8 cellular contexts compared by ENCODE assay signal in genomic region chr5:179795049-179795862, GRCh38. TPM values are rescaled to one million over a fixed set of nuclear protein-coding genes. Genes with fewer than 3 reads are reported as not detected.
DNase-seq lines count a peak whose midpoint lies in the region; ATAC-seq and TF ChIP-seq lines count a peak whose summit lies in the region.

No MANE protein-coding gene starts in this region.

- no peak overlapping the region for H3K27ac Mint-ChIP-seq in nephron progenitor cell

- peak overlapping the region; percentile 74 for H3K4me3 Mint-ChIP-seq in nephron progenitor cell

- no peaks in the 10 kb centered on the region for H3K9me3 Mint-ChIP-seq in nephron progenitor cell

- H3K4me1 Mint-ChIP-seq in nephron progenitor cell = peaks cover 11% of the 10 kb centered on the region

- H3K4me3 ChIP-seq in HEK293 (ENCODE audit: low read depth, low read length) (peak overlapping the region; percentile 65), endocrine pancreas (ENCODE audit: control insufficient read depth, insufficient read depth, low read length) (no peak overlapping the region)

- in situ Hi-C loops in Caki2 (cut with HindIII; ENCODE audit: low pct_unique_long_range_greater_than_20kb, low sequenced_read_pairs) = no loop called here

- POLR2A ChIA-PET in HEK293 (lab: Yijun Ruan, JAX) = interaction anchor here (0.6 to 2.3 kb wide), 6 partner anchors 16 to 172 kb away, joined by 3 to 15 read pairs (median 5); partner anchors contain the start of genes HNRNPH1, MAML1 and SQSTM1

- CTCF ChIA-PET in HEK293 (lab: Yijun Ruan, JAX) = interaction anchor here (0.5 to 2.1 kb wide), 7 partner anchors 13 to 394 kb away, joined by 3 to 14 read pairs (median 3); no protein-coding TSS in a partner anchor

- H3K36me3 ChIP-seq in HEK293 (ENCODE audit: control insufficient read depth in 2 of 2, insufficient read depth in 1 of 2, low read length in 2 of 2) (peaks cover 0 to 36% of the 10 kb centered on the region in 2 experiments; a peak in 1 of 3 replicates), endocrine pancreas (ENCODE audit: control insufficient read depth, insufficient read depth, low read length) (no peaks in the 10 kb centered on the region)

- H3K27me3 Mint-ChIP-seq in nephron progenitor cell (ENCODE audit: low read depth, poor library complexity) = peaks cover 6% of the 10 kb centered on the region

- H3K9me3 ChIP-seq in HEK293 (ENCODE audit: control insufficient read depth, insufficient read depth, low read depth, low read length) (no peaks in the 10 kb centered on the region), endocrine pancreas (ENCODE audit: control insufficient read depth, low read length) (no peaks in the 10 kb centered on the region)

- peaks cover 16% of the 10 kb centered on the region for H3K36me3 Mint-ChIP-seq in nephron progenitor cell (ENCODE audit: low read depth)

- peak overlapping the region; percentile 84 for H3K9ac ChIP-seq in endocrine pancreas (ENCODE audit: control insufficient read depth, insufficient read depth, low read length)

- no peaks in the 10 kb centered on the region for H3K27me3 ChIP-seq in endocrine pancreas (ENCODE audit: control insufficient read depth, insufficient read depth, low read length)

- H3K4me1 ChIP-seq in HEK293 (ENCODE audit: control insufficient read depth, insufficient read depth, low read length) (no peaks in the 10 kb centered on the region), endocrine pancreas (ENCODE audit: control insufficient read depth, insufficient read depth, low read length) (no peaks in the 10 kb centered on the region)

- ATAC-seq in HG03139 (IDR thresholded peaks at IDR 0.05; ENCODE audit: unreplicated experiment) = no peak

- TF ChIP-seq CTCF in HEK293 (tag by site-specific recombination; IDR thresholded peaks at IDR 0.05) (no peak), nephron progenitor cell (IDR thresholded peaks at IDR 0.05) (no peak)

- peak overlapping the region; percentile 85 for H3K27ac ChIP-seq in HEK293 (ENCODE audit: extremely low read depth, low read depth, low read length)

- DNase-seq in Caki2 (ENCODE audit: low read depth) (peak; percentile 51), RKO (ENCODE audit: low spot score) (peak; percentile 36), nephron progenitor cell (peak; percentile 56), NCI-H226 (no peak)
- no peak for DNase-seq in stimulated activated CD4-positive, alpha-beta T cell treated with anti-CD3 and anti-CD28 coated beads, Interleukin-2, amount 100 ng/mL, for 24 hours

TF ChIP-seq in HEK293, 187 proteins besides CTCF, POLR2A, EP300 and RAD21 (continues in another document):
- TF ChIP-seq ZNF510 (tag by site-specific recombination; IDR thresholded peaks at IDR 0.05; ENCODE audit: insufficient replicate concordance) (no peak), HOXC10 (CRISPR knock-in tag; IDR thresholded peaks at IDR 0.05) (no peak), ZNF221 (tag by site-specific recombination; IDR thresholded peaks at IDR 0.05; ENCODE audit: borderline replicate concordance) (no peak), PATZ1 (tag by site-specific recombination; IDR thresholded peaks at IDR 0.05) (peak; percentile 72; the same call in 1 of the 2 replicates), KLF17 (tag by site-specific recombination; IDR thresholded peaks at IDR 0.05) (0 out of 2 replicates have a peak, but pooled peaks have one; percentile 18), KLF1 (tag by site-specific recombination; IDR thresholded peaks at IDR 0.05) (peak; percentile 17; the same call in 1 of the 2 replicates), SP7 (tag by site-specific recombination; IDR thresholded peaks at IDR 0.05) (peak; percentile 44; the same call in 1 of the 2 replicates), ZNF341 (tag by site-specific recombination; IDR thresholded peaks at IDR 0.05; ENCODE audit: low read depth) (peak; percentile 40), ZBTB20 (tag by site-specific recombination; IDR thresholded peaks at IDR 0.05) (peak; percentile 67), HIC1 (tag by site-specific recombination; IDR thresholded peaks at IDR 0.05) (no peak), SETDB1 (IDR thresholded peaks at IDR 0.05; ENCODE audit: insufficient read length, low read length) (no peak), ZNF513 (tag by site-specific recombination; IDR thresholded peaks at IDR 0.05) (no peak), PRDM10 (tag by site-specific recombination; IDR thresholded peaks at IDR 0.05) (peak; percentile 28; the same call in 1 of the 2 replicates)

RNA-seq across cellular contexts. Expression of gene LTC4S, which starts 1.5 kb away (rescaled TPM):
- total RNA-seq in Caki2 (2014; rRNA removed; shearing (Covaris generic); ENCODE audit: low replicate concordance) = 1.3 TPM in 1 of 2 replicates, not detected in the other

RNA-seq across cellular contexts. Expression of gene MGAT4B, which starts 11.4 kb away (rescaled TPM):
- total RNA-seq in Caki2 (2014; rRNA removed; shearing (Covaris generic); ENCODE audit: low replicate concordance) = 656 and 666 TPM in 2 replicates

RNA-seq across cellular contexts. Expression of gene SQSTM1, which starts 25.4 kb away (rescaled TPM):
- total RNA-seq in Caki2 (2014; rRNA removed; shearing (Covaris generic); ENCODE audit: low replicate concordance) = 1,023 and 1,203 TPM in 2 replicates

Comparison
In these comparisons a context has a peak if more than half of its experiments do, and no peak if none do; other contexts are left out.
1. DNase-seq: peak in Caki2 (single experiment), RKO (single experiment) and nephron progenitor cell (single experiment); none in NCI-H226 (single experiment) and stimulated activated CD4-positive, alpha-beta T cell treated with anti-CD3 and anti-CD28 coated beads, Interleukin-2, amount 100 ng/mL, for 24 hours (0 of 2).